Comparison of ENCODE assay signal across 19 cellular contexts in genomic region chr1:207000641-207001291, GRCh38. TPM values are rescaled to one million over a fixed set of nuclear protein-coding genes. Genes with fewer than 3 reads are reported as not detected.
DNase-seq lines count a peak whose midpoint lies in the region; ATAC-seq and TF ChIP-seq lines count a peak whose summit lies in the region.
"Had no signal": no experiment of that assay in that cellular context is flagged by ENCODE, and none has a peak within 500 bp of the region (broad histone marks: within the 10 kb centered on the region; RNA-seq: fewer than 3 reads in every experiment).

No MANE protein-coding gene starts in this region.

- H3K4me1 ChIP-seq in stomach: peaks cover 28 to 43% (median 36%) of the 10 kb centered on the region in 4 donors
- H3K4me1 ChIP-seq: BE2C, HAP-1 had no signal

- H3K4me1 Mint-ChIP-seq in immature natural killer cell: no peaks in the 10 kb centered on the region

- H3K27me3 ChIP-seq in stomach: no peaks in the 10 kb centered on the region

- WGBS in stomach, 5 donors: 59 to 69% (median 59%) methylated on average over 5 of the region's 5 CpGs

- intact Hi-C loops in stomach (cut with DNase I; ENCODE audit: low total_unique reads): no loop called here

- H3K9me3 Mint-ChIP-seq in immature natural killer cell: no peaks in the 10 kb centered on the region
- H3K9me3 Mint-ChIP-seq: CD14-positive monocyte; CD8-positive, alpha-beta T cell had no signal

- H3K27ac Mint-ChIP-seq in immature natural killer cell: no peak overlapping the region
- H3K27ac Mint-ChIP-seq: CD14-positive monocyte; CD8-positive, alpha-beta T cell had no signal

- TF ChIP-seq POLR2A in stomach (IDR thresholded peaks at IDR 0.05): no peak

- H3K4me3 ChIP-seq in stomach: no peak overlapping the region
- H3K4me3 ChIP-seq: HAP-1 had no signal

- H3K9me3 ChIP-seq in stomach: no peaks in the 10 kb centered on the region
- H3K9me3 ChIP-seq: BE2C, Caco-2, HAP-1 had no signal

- H3K36me3 Mint-ChIP-seq in immature natural killer cell: no peaks in the 10 kb centered on the region
- H3K36me3 Mint-ChIP-seq: CD14-positive monocyte; CD8-positive, alpha-beta T cell had no signal

- no peak for TF ChIP-seq EP300 in stomach (IDR thresholded peaks at IDR 0.05)

- no peaks in the 10 kb centered on the region for H3K36me3 ChIP-seq in stomach
- H3K36me3 ChIP-seq: BE2C, HAP-1 had no signal

- TF ChIP-seq CTCF in C4-2B (conservative IDR thresholded peaks at IDR 0.05) (no peak), stomach (IDR thresholded peaks at IDR 0.05) (no peak)

- no peak overlapping the region for H3K4me3 Mint-ChIP-seq in immature natural killer cell
- H3K4me3 Mint-ChIP-seq: CD14-positive monocyte; CD8-positive, alpha-beta T cell had no signal

- ATAC-seq in HG02763 (IDR thresholded peaks at IDR 0.05; ENCODE audit: unreplicated experiment): no peak
- ATAC-seq: CD8-positive, alpha-beta T cell had no signal

- DNase-seq in LHCN-M2 (ENCODE audit: low read depth) (peak; percentile 48), epithelial cell of prostate (ENCODE audit: low read depth, low spot score) (no peak), stomach (no peak), DMS 273 (lab: John Stamatoyannopoulos, UW; ENCODE audit: unreplicated experiment) (no peak), immature natural killer cell (no peak)
- DNase-seq: BE2C; Caco-2; CD8-positive, alpha-beta T cell; DMS 273 treated with DMSO at 0.1 percent for 48 hours; DMS79 treated with DMSO at 0.1 percent for 48 hours; EL; IMR-90; KG1 had no signal

- peaks cover 3 to 7% (median 3%) of the 10 kb centered on the region in 3 donors for H3K27me3 Mint-ChIP-seq in immature natural killer cell (ENCODE audit: low read depth in 3 of 3)

- H3K27ac ChIP-seq in C4-2B (peak overlapping the region; percentile 84; the same call in 1 of the 2 replicates), epithelial cell of prostate (peak overlapping the region; percentile 98), stomach (peak overlapping the region in 3 of 5 donors; percentile 19 to 94 (median 32))

RNA-seq across cellular contexts. Expression of gene FCAMR, which starts 30.5 kb away (rescaled TPM):
- total RNA-seq in LHCN-M2 (2014; rRNA removed): not detected in 2 replicates
- not detected for polyA plus RNA-seq in LHCN-M2 (2012)
- total RNA-seq in stomach: under 1 TPM in 2 of 5 donors, not detected in 3; 0.37 to 0.58 TPM
- polyA plus RNA-seq in stomach: under 1 TPM in 1 of 3 donors, not detected in 2; 0.30 TPM
- polyA plus RNA-seq in immature natural killer cell: not detected
- total RNA-seq: CD8-positive, alpha-beta T cell; H1; IMR-90 had no signal
- polyA plus RNA-seq: AG04450, CD14-positive monocyte, H1, IMR-90 had no signal

RNA-seq across cellular contexts. Expression of gene C1orf116, which starts 31.8 kb away (rescaled TPM):
- under 0.01 TPM in 1 of 2 replicates, not detected in the other for total RNA-seq in LHCN-M2 (2014; rRNA removed)
- polyA plus RNA-seq in LHCN-M2 (2012): 0.02 TPM
- total RNA-seq in stomach: 10 to 100 TPM; 18.0 to 91.7 (median 59.5) TPM
- polyA plus RNA-seq in stomach: 10 to 100 TPM; 17.1 to 50.4 (median 29.7) TPM
- under 1 TPM in 1 of 3 donors, not detected in 2; 0.31 TPM for polyA plus RNA-seq in immature natural killer cell
- polyA plus RNA-seq: AG04450 had no signal

RNA-seq across cellular contexts. Expression of gene YOD1, which starts 50.2 kb away (rescaled TPM):
- total RNA-seq in LHCN-M2 (2014; rRNA removed) (5.0 and 5.6 TPM in 2 replicates), stomach (10 to 100 TPM in 2 of 5 donors, 1 to 10 TPM in 3; 2.3 to 47.9 (median 9.4) TPM)
- 1.6 TPM for polyA plus RNA-seq in LHCN-M2 (2012)
- polyA plus RNA-seq in stomach (1 to 10 TPM; 1.5 to 3.2 (median 1.5) TPM), immature natural killer cell (1 to 10 TPM in 1 of 3 donors, under 1 TPM in 1, not detected in 1; 0.49 to 1.5 TPM)

RNA-seq across cellular contexts. Expression of gene PFKFB2, which starts 52.3 kb away (rescaled TPM):
- total RNA-seq in LHCN-M2 (2014; rRNA removed) (1.6 and 3.0 TPM in 2 replicates), stomach (10 to 100 TPM in 4 of 5 donors, 1 to 10 TPM in 1; 2.3 to 97.3 (median 29.1) TPM)
- polyA plus RNA-seq in LHCN-M2 (2012): 2.1 TPM
- polyA plus RNA-seq in stomach (1 to 10 TPM; 5.1 to 9.3 (median 6.7) TPM), immature natural killer cell (1 to 10 TPM in 2 of 3 donors, under 1 TPM in 1; 0.94 to 1.8 (median 1.4) TPM)

RNA-seq across cellular contexts. Expression of gene PIGR, which starts 54.5 kb away (rescaled TPM):
- total RNA-seq in LHCN-M2 (2014; rRNA removed): not detected in 2 replicates
- polyA plus RNA-seq in LHCN-M2 (2012): not detected
- 1,000 to 10,000 TPM in 2 of 5 donors, 100 to 1,000 TPM in 2, 10 to 100 TPM in 1; 72.7 to 3,112 (median 316) TPM for total RNA-seq in stomach
- 100 to 1,000 TPM in 2 of 3 donors, 1 to 10 TPM in 1; 6.3 to 176 (median 150) TPM for polyA plus RNA-seq in stomach
- polyA plus RNA-seq in immature natural killer cell: under 1 TPM in 2 of 3 donors, not detected in 1; 0.13 to 0.25 TPM
- total RNA-seq: Caco-2; CD8-positive, alpha-beta T cell; H1; IMR-90 had no signal
- polyA plus RNA-seq: AG04450, CD14-positive monocyte, H1, IMR-90 had no signal

Comparison
In these comparisons a context has a peak if more than half of its experiments do, and no peak if none do; other contexts are left out.
1. H3K27ac ChIP-seq: peak in every context shown above with its lines; median percentile 98 in epithelial cell of prostate; 84 in C4-2B; 32 in stomach.
2. RNA of gene C1orf116, which starts 31.8 kb away (total RNA-seq): 18.0 to 91.7 TPM in stomach; under 0.01 TPM in LHCN-M2; every median in the first group is over 10 times any median in the second.